Comparison of ENCODE assay signal across 17 cellular contexts in the genomic region with DNA sequence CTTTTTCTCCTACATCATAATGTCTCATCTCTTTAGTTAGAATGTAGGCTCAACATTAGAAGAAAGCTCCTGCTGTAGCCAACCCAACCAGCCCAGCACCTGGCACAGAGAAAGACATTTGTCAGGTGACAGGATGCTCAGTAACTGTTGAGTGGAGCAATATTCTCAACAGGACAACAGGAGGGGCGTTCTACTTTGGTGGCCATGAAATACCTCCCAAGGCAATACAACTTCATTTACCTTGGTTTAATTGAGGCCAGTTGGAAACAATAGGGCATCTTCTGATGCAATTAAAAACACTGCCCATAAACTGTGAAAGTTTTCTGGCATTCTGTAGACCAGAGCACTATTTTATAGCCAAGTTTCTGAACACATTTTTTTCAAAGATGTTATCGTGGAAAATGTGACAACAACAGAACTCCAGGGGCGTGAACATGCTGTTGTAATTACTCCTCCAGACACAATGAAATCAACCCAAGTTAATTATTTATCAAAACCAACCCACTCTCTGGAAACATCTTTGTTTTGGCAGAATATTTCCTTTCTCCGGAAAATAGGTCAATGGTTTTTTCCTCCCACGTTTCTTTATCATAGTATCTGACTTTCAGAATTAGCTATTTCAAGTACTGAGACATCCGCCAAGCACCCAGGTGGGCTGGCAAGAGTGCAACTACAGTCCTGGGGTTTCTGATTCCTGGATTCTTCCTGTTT.
DNase-seq lines count a peak whose midpoint lies in the region; FAIRE-seq and TF ChIP-seq lines count a peak whose summit lies in the region.
"Had no signal": no experiment of that assay in that cellular context is flagged by ENCODE, and none has a peak within 500 bp of the region (broad histone marks: within the 10 kb centered on the region; RNA-seq: fewer than 3 reads in every experiment).

No MANE protein-coding gene starts in this region.

- H3K4me3 ChIP-seq in esophagus muscularis mucosa (no peak overlapping the region), BE2C (ENCODE audit: low read depth, low read length) (no peak overlapping the region)
- H3K4me3 ChIP-seq: ascending aorta, esophagus squamous epithelium, K562, smooth muscle cell had no signal

- no peak for TF ChIP-seq POLR2A in esophagus muscularis mucosa (IDR thresholded peaks at IDR 0.05; ENCODE audit: low read depth)

- TF ChIP-seq CTCF in esophagus muscularis mucosa (IDR thresholded peaks at IDR 0.05) = no peak
- no peak for TF ChIP-seq CTCF in BE2C (IDR thresholded peaks at IDR 0.05; ENCODE audit: low read depth, low read length)

- H3K27me3 ChIP-seq in esophagus muscularis mucosa (no peaks in the 10 kb centered on the region), BE2C (no peaks in the 10 kb centered on the region)
- H3K27me3 ChIP-seq: ascending aorta, esophagus squamous epithelium had no signal

- no peaks in the 10 kb centered on the region for H3K36me3 Mint-ChIP-seq in activated CD4-positive, alpha-beta memory T cell treated with anti-CD3 and anti-CD28 coated beads for 36 hours
- H3K36me3 Mint-ChIP-seq in activated CD4-positive, alpha-beta memory T cell treated with anti-CD3 and anti-CD28 coated beads, Interleukin-2, amount 10 ng/mL, durations not matched to agents 7 days and 5 days (ENCODE audit: low read depth) = no peaks in the 10 kb centered on the region
- H3K36me3 Mint-ChIP-seq: CD4-positive, CD25-positive, alpha-beta regulatory T cell; stimulated activated effector memory CD8-positive, alpha-beta T cell treated with anti-CD3 and anti-CD28 coated beads, Interleukin-12 subunit alpha, Interleukin-12 subunit beta, amount 100 ng/mL, for 72 hours had no signal

- CTCF ChIA-PET in activated CD4-positive, alpha-beta memory T cell treated with anti-CD3 and anti-CD28 coated beads for 36 hours (lab: Charles Lee) = interaction anchor here (1.0 kb wide), 1 partner anchor 14 kb away, joined by 3 read pairs; no protein-coding TSS in a partner anchor
- CTCF ChIA-PET in activated CD4-positive, alpha-beta memory T cell treated with anti-CD3 and anti-CD28 coated beads, Interleukin-2, amount 10 ng/mL, durations not matched to agents 7 days and 5 days (lab: Charles Lee) = no interaction called here

- H3K9me3 ChIP-seq in esophagus muscularis mucosa (peaks cover 0 to 6% (median 0%) of the 10 kb centered on the region in 4 donors), BE2C (no peaks in the 10 kb centered on the region)
- H3K9me3 ChIP-seq: ascending aorta, esophagus squamous epithelium had no signal

- H3K4me1 ChIP-seq in esophagus muscularis mucosa = peaks cover 41 to 52% (median 47%) of the 10 kb centered on the region in 4 donors
- no peaks in the 10 kb centered on the region for H3K4me1 ChIP-seq in BE2C

- no peak overlapping the region for H3K4me3 Mint-ChIP-seq in activated CD4-positive, alpha-beta memory T cell treated with anti-CD3 and anti-CD28 coated beads for 36 hours
- no peak overlapping the region for H3K4me3 Mint-ChIP-seq in activated CD4-positive, alpha-beta memory T cell treated with anti-CD3 and anti-CD28 coated beads, Interleukin-2, amount 10 ng/mL, durations not matched to agents 7 days and 5 days
- H3K4me3 Mint-ChIP-seq: CD4-positive, CD25-positive, alpha-beta regulatory T cell; stimulated activated effector memory CD8-positive, alpha-beta T cell treated with anti-CD3 and anti-CD28 coated beads, Interleukin-12 subunit alpha, Interleukin-12 subunit beta, amount 100 ng/mL, for 72 hours had no signal

- WGBS in esophagus muscularis mucosa = 55% methylated on average over 6 of the region's 6 CpGs

- DNase-seq in activated CD4-positive, alpha-beta memory T cell treated with anti-CD3 and anti-CD28 coated beads for 36 hours = no peak
- DNase-seq in activated CD4-positive, alpha-beta memory T cell treated with anti-CD3 and anti-CD28 coated beads, Interleukin-2, amount 10 ng/mL, durations not matched to agents 7 days and 5 days = no peak
- DNase-seq in esophagus muscularis mucosa (ENCODE audit: extremely low spot score) (peak; percentile 64), renal cortical epithelial cell (ENCODE audit: low read depth) (peak; percentile 94), GM19239 (ENCODE audit: insufficient read length, low spot score) (no peak), NCI-H748 (lab: John Stamatoyannopoulos, UW; ENCODE audit: unreplicated experiment) (no peak), BE2C (no peak)
- DNase-seq: CD4-positive, CD25-positive, alpha-beta regulatory T cell; esophagus squamous epithelium; head of caudate nucleus; NCI-H1105; posterior cingulate gyrus had no signal

- H3K36me3 ChIP-seq in esophagus muscularis mucosa (no peaks in the 10 kb centered on the region), BE2C (no peaks in the 10 kb centered on the region)
- H3K36me3 ChIP-seq: ascending aorta, esophagus squamous epithelium had no signal

- H3K9me3 Mint-ChIP-seq in activated CD4-positive, alpha-beta memory T cell treated with anti-CD3 and anti-CD28 coated beads for 36 hours = peaks cover 7% of the 10 kb centered on the region
- no peaks in the 10 kb centered on the region for H3K9me3 Mint-ChIP-seq in activated CD4-positive, alpha-beta memory T cell treated with anti-CD3 and anti-CD28 coated beads, Interleukin-2, amount 10 ng/mL, durations not matched to agents 7 days and 5 days

- no peak for TF ChIP-seq EP300 in esophagus muscularis mucosa (IDR thresholded peaks at IDR 0.05)

- no peak overlapping the region for H3K27ac ChIP-seq in esophagus muscularis mucosa (replicated peaks in 1 of 4)
- H3K27ac ChIP-seq: esophagus squamous epithelium had no signal

- H3K27me3 Mint-ChIP-seq in activated CD4-positive, alpha-beta memory T cell treated with anti-CD3 and anti-CD28 coated beads for 36 hours = peaks cover 2% of the 10 kb centered on the region
- H3K27me3 Mint-ChIP-seq in activated CD4-positive, alpha-beta memory T cell treated with anti-CD3 and anti-CD28 coated beads, Interleukin-2, amount 10 ng/mL, durations not matched to agents 7 days and 5 days = no peaks in the 10 kb centered on the region
- H3K27me3 Mint-ChIP-seq: CD4-positive, CD25-positive, alpha-beta regulatory T cell had no signal

- peaks cover 16% of the 10 kb centered on the region for H3K4me1 Mint-ChIP-seq in activated CD4-positive, alpha-beta memory T cell treated with anti-CD3 and anti-CD28 coated beads for 36 hours (ENCODE audit: low read depth)
- peaks cover 8% of the 10 kb centered on the region for H3K4me1 Mint-ChIP-seq in activated CD4-positive, alpha-beta memory T cell treated with anti-CD3 and anti-CD28 coated beads, Interleukin-2, amount 10 ng/mL, durations not matched to agents 7 days and 5 days
- H3K4me1 Mint-ChIP-seq: stimulated activated effector memory CD8-positive, alpha-beta T cell treated with anti-CD3 and anti-CD28 coated beads, Interleukin-12 subunit alpha, Interleukin-12 subunit beta, amount 100 ng/mL, for 72 hours had no signal

- peak overlapping the region; percentile 19 for H3K27ac Mint-ChIP-seq in activated CD4-positive, alpha-beta memory T cell treated with anti-CD3 and anti-CD28 coated beads for 36 hours
- no peak overlapping the region for H3K27ac Mint-ChIP-seq in activated CD4-positive, alpha-beta memory T cell treated with anti-CD3 and anti-CD28 coated beads, Interleukin-2, amount 10 ng/mL, durations not matched to agents 7 days and 5 days
- H3K27ac Mint-ChIP-seq: CD4-positive, CD25-positive, alpha-beta regulatory T cell; stimulated activated effector memory CD8-positive, alpha-beta T cell treated with anti-CD3 and anti-CD28 coated beads, Interleukin-12 subunit alpha, Interleukin-12 subunit beta, amount 100 ng/mL, for 72 hours had no signal

- POLR2A ChIA-PET in activated CD4-positive, alpha-beta memory T cell treated with anti-CD3 and anti-CD28 coated beads for 36 hours (lab: Charles Lee) = interaction anchor here (0.6 to 1.2 kb wide), 2 partner anchors 8 to 17 kb away, joined by 3 to 5 read pairs; no protein-coding TSS in a partner anchor
- POLR2A ChIA-PET in activated CD4-positive, alpha-beta memory T cell treated with anti-CD3 and anti-CD28 coated beads, Interleukin-2, amount 10 ng/mL, durations not matched to agents 7 days and 5 days (lab: Charles Lee) = no interaction called here

- intact Hi-C loops in activated CD4-positive, alpha-beta memory T cell treated with anti-CD3 and anti-CD28 coated beads for 36 hours (cut with micrococcal nuclease) = loop anchor here (1.0 to 5.0 kb wide), 2 partner anchors 24 to 789 kb away; no protein-coding TSS in a partner anchor
- intact Hi-C loops in esophagus muscularis mucosa (cut with DNase I) = loop anchor here (5.0 kb wide), 1 partner anchor 166 kb away; no protein-coding TSS in a partner anchor

- FAIRE-seq in GM19239 (lab: Jason Lieb, UNC) = no peak
- FAIRE-seq: K562 had no signal

TF ChIP-seq in PFSK-1, 5 proteins besides CTCF, POLR2A, EP300 and RAD21 (continues in another document):
- TF ChIP-seq POLR2AphosphoS5 (IDR thresholded peaks at IDR 0.05; ENCODE audit: low read depth, low read length) (peak; percentile 65), TAF1 (IDR thresholded peaks at IDR 0.05; ENCODE audit: borderline replicate concordance, insufficient read depth, low read length) (0 out of 2 replicates have a peak, but pooled peaks have one; percentile 24), FOXP2 (optimal IDR thresholded peaks at IDR 0.05; ENCODE audit: borderline replicate concordance, extremely low read depth, extremely low read length, insufficient read depth) (no peak)

Comparison
In these comparisons a context has a peak if more than half of its experiments do, and no peak if none do; other contexts are left out.
1. DNase-seq: peak in esophagus muscularis mucosa (single experiment) and renal cortical epithelial cell (single experiment); none in activated CD4-positive, alpha-beta memory T cell treated with anti-CD3 and anti-CD28 coated beads for 36 hours (single experiment), activated CD4-positive, alpha-beta memory T cell treated with anti-CD3 and anti-CD28 coated beads, Interleukin-2, amount 10 ng/mL, durations not matched to agents 7 days and 5 days (single experiment), GM19239 (single experiment), NCI-H748 (single experiment) and BE2C (single experiment).